Comparison of ENCODE assay signal across 15 cellular contexts in the genomic region with DNA sequence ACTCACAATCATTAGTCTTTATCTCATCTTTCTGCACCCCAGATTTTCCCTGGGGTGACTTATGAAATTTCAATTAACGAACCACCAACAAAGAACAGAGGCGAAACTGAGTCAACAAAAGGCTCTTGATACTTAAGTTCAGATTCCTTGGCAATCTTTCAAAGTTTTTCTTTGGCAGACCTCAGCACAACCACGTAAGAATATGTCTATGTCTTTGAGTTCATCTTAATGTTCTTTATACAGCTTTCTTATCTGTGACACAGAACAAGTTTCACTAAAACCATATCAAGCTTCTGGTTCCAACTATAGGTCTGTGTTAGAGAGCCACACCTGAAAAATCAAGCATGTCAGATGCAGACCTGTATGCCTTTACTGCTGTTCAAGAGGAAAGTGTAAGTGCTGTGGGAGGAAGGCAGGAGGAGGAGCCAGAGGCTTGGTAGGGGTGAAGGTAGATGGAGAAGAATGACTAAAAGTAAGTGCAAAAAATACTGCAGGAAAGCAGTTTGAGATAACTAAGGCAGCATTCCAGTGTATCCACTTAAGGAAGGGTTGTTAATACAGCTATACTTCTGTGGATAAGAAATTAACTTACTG.
DNase-seq lines count a peak whose midpoint lies in the region; ATAC-seq, FAIRE-seq and TF ChIP-seq lines count a peak whose summit lies in the region.
"Had no signal": no experiment of that assay in that cellular context is flagged by ENCODE, and none has a peak within 500 bp of the region (broad histone marks: within the 10 kb centered on the region; RNA-seq: fewer than 3 reads in every experiment).

No MANE protein-coding gene starts in this region.

- H3K18ac ChIP-seq in trophoblast cell (ENCODE audit: low read length): no peak overlapping the region

- H3K9ac ChIP-seq in astrocyte (ENCODE audit: low read length) (no peak overlapping the region), keratinocyte (ENCODE audit: control insufficient read depth, extremely low read depth, insufficient read depth, low read length) (no peak overlapping the region), trophoblast cell (ENCODE audit: low read length) (no peak overlapping the region)

- no peak overlapping the region for H3K23ac ChIP-seq in trophoblast cell (ENCODE audit: low read length)

- dilution Hi-C loops in keratinocyte (cut with MboI; ENCODE audit: extremely low pct_ligation_motif_present, low sequenced_read_pairs): no loop called here

- intact Hi-C loops in MCF 10A (cut with micrococcal nuclease) (loop anchor here (10.0 kb wide), 2 partner anchors 171 to 329 kb away; partner anchors contain the start of gene KCNQ5), breast epithelium (cut with DNase I; ENCODE audit: low total_unique reads) (no loop called here), gastrocnemius medialis (cut with DNase I; ENCODE audit: low total_unique reads) (loop anchor here (5.0 kb wide), 2 partner anchors 137 to 332 kb away; partner anchors contain the start of gene KCNQ5)

- FAIRE-seq in astrocyte (lab: Jason Lieb, UNC): peak; percentile 58
- FAIRE-seq in keratinocyte (lab: Jason Lieb, UNC): peak; percentile 76

- DNase-seq in MCF 10A (ENCODE audit: unreplicated experiment) (peak; percentile 18), breast epithelium (ENCODE audit: low spot score in 2 of 2) (no peak), astrocyte (ENCODE audit: low read depth) (peak; percentile 80), keratinocyte (ENCODE audit: low read depth, low spot score) (peak; percentile 11), SW480 (ENCODE audit: low spot score) (no peak), trophoblast cell (no peak), DMS114 treated with DMSO at 0.1 percent for 48 hours (lab: John Stamatoyannopoulos, UW; ENCODE audit: unreplicated experiment) (no peak), gastrocnemius medialis (no peak)
- DNase-seq: activated CD8-positive, alpha-beta memory T cell treated with anti-CD3 and anti-CD28 coated beads, Interleukin-2, amount 10 ng/mL, durations not matched to agents 7 days and 5 days; DMS79; NCI-H1105; NCI-H524 treated with DMSO at 0.1 percent for 48 hours; stimulated activated CD4-positive, alpha-beta T cell treated with anti-CD3 and anti-CD28 coated beads, Interleukin-12 subunit alpha, Interleukin-12 subunit beta, amount 100 ng/mL, for 4 hours had no signal

- no peak overlapping the region for H2AK5ac ChIP-seq in trophoblast cell (ENCODE audit: low read length)

- H3K27me3 ChIP-seq in breast epithelium: no peaks in the 10 kb centered on the region
- H3K27me3 ChIP-seq in astrocyte (ENCODE audit: insufficient read depth, low read length): no peaks in the 10 kb centered on the region
- no peaks in the 10 kb centered on the region for H3K27me3 ChIP-seq in keratinocyte (ENCODE audit: control insufficient read depth, extremely low read depth, insufficient read depth, low read length)
- H3K27me3 ChIP-seq in trophoblast cell (ENCODE audit: insufficient read depth, low read length): no peaks in the 10 kb centered on the region
- H3K27me3 ChIP-seq in gastrocnemius medialis: no peaks in the 10 kb centered on the region

- ATAC-seq in gastrocnemius medialis: no peak
- ATAC-seq: activated CD8-positive, alpha-beta memory T cell treated with anti-CD3 and anti-CD28 coated beads, Interleukin-2, amount 10 ng/mL, durations not matched to agents 7 days and 5 days; left lobe of liver had no signal

- in situ Hi-C loops in gastrocnemius medialis (cut with MboI; ENCODE audit: low sequenced_read_pairs in 4 of 4): no loop called here

- H3K79me2 ChIP-seq in astrocyte (ENCODE audit: insufficient read depth, low read length) (no peaks in the 10 kb centered on the region), keratinocyte (ENCODE audit: control insufficient read depth, insufficient read depth, low read length) (no peaks in the 10 kb centered on the region), trophoblast cell (ENCODE audit: control insufficient read depth, insufficient read depth, low read length, poor library complexity) (no peaks in the 10 kb centered on the region)

- H3K27ac Mint-ChIP-seq in MCF 10A (ENCODE audit: low read depth, unreplicated experiment): peak overlapping the region; percentile 5
- H3K27ac Mint-ChIP-seq in astrocyte (ENCODE audit: unreplicated experiment): no peak overlapping the region
- H3K27ac Mint-ChIP-seq: activated CD8-positive, alpha-beta memory T cell treated with anti-CD3 and anti-CD28 coated beads, Interleukin-2, amount 10 ng/mL, durations not matched to agents 7 days and 5 days; activated naive CD8-positive, alpha-beta T cell had no signal

- no peaks in the 10 kb centered on the region for H3K4me1 ChIP-seq in breast epithelium
- peaks cover 22% of the 10 kb centered on the region for H3K4me1 ChIP-seq in astrocyte (ENCODE audit: insufficient read depth, low read length)
- peaks cover 18% of the 10 kb centered on the region for H3K4me1 ChIP-seq in keratinocyte (ENCODE audit: control insufficient read depth, extremely low read depth, insufficient read depth, low read length)
- peaks cover 2 to 4% of the 10 kb centered on the region in 2 experiments for H3K4me1 ChIP-seq in trophoblast cell (ENCODE audit: control insufficient read depth in 1 of 2, insufficient read depth in 2 of 2, low read length in 2 of 2)
- peaks cover 25 to 71% of the 10 kb centered on the region in 2 donors for H3K4me1 ChIP-seq in gastrocnemius medialis

- H3K4me3 ChIP-seq in breast epithelium (no peak overlapping the region), astrocyte (ENCODE audit: insufficient read depth, low read depth, low read length) (no peak overlapping the region), keratinocyte (ENCODE audit: control insufficient read depth in 2 of 3, extremely low read depth in 1 of 3, insufficient read depth in 2 of 3, low read depth in 1 of 3, low read length in 3 of 3) (no peak overlapping the region), trophoblast cell (ENCODE audit: low read depth, low read length) (no peak overlapping the region), gastrocnemius medialis (no peak overlapping the region)

- no peaks in the 10 kb centered on the region for H4K20me1 ChIP-seq in astrocyte (ENCODE audit: insufficient read depth, low read length)
- no peaks in the 10 kb centered on the region for H4K20me1 ChIP-seq in keratinocyte (ENCODE audit: control insufficient read depth, extremely low read depth, insufficient read depth, low read length)

- TF ChIP-seq POLR2A in breast epithelium (IDR thresholded peaks at IDR 0.05) (no peak), gastrocnemius medialis (IDR thresholded peaks at IDR 0.05) (no peak)

- H3K36me3 Mint-ChIP-seq in MCF 10A (ENCODE audit: insufficient read depth, unreplicated experiment): no peaks in the 10 kb centered on the region
- no peaks in the 10 kb centered on the region for H3K36me3 Mint-ChIP-seq in astrocyte (ENCODE audit: low read depth, unreplicated experiment)
- H3K36me3 Mint-ChIP-seq: activated CD8-positive, alpha-beta memory T cell treated with anti-CD3 and anti-CD28 coated beads, Interleukin-2, amount 10 ng/mL, durations not matched to agents 7 days and 5 days had no signal

- POLR2A ChIA-PET in MCF 10A (lab: Yijun Ruan, JAX): interaction anchor here (0.5 to 1.0 kb wide), 2 partner anchors 92 to 166 kb away, joined by 3 to 4 read pairs; no protein-coding TSS in a partner anchor

- CTCF ChIA-PET in MCF 10A (lab: Yijun Ruan, JAX): interaction anchor here (0.6 to 0.7 kb wide), 2 partner anchors 21 to 331 kb away, joined by 3 read pairs; no protein-coding TSS in a partner anchor

- H3K4ac ChIP-seq in trophoblast cell (ENCODE audit: low read depth, low read length): no peak overlapping the region

- H2BK120ac ChIP-seq in trophoblast cell (ENCODE audit: insufficient read depth, low read length, poor library complexity): no peak overlapping the region

- H3K27ac ChIP-seq in breast epithelium (no peak overlapping the region), astrocyte (ENCODE audit: low read depth, low read length) (peak overlapping the region; percentile 64), keratinocyte (ENCODE audit: control insufficient read depth, insufficient read depth, low read length) (no peak overlapping the region), trophoblast cell (ENCODE audit: low read depth, low read length) (no peak overlapping the region), gastrocnemius medialis (peak overlapping the region in 2 of 4 donors; percentile 5 to 7)

- no peak overlapping the region for H3K4me3 Mint-ChIP-seq in MCF 10A (ENCODE audit: unreplicated experiment)
- H3K4me3 Mint-ChIP-seq in astrocyte (ENCODE audit: unreplicated experiment): no peak overlapping the region
- H3K4me3 Mint-ChIP-seq: activated CD8-positive, alpha-beta memory T cell treated with anti-CD3 and anti-CD28 coated beads, Interleukin-2, amount 10 ng/mL, durations not matched to agents 7 days and 5 days; activated naive CD8-positive, alpha-beta T cell had no signal

- no peaks in the 10 kb centered on the region for H3K27me3 Mint-ChIP-seq in MCF 10A (ENCODE audit: insufficient read depth, unreplicated experiment)
- no peaks in the 10 kb centered on the region for H3K27me3 Mint-ChIP-seq in astrocyte (ENCODE audit: low read depth, unreplicated experiment)
- H3K27me3 Mint-ChIP-seq: activated CD8-positive, alpha-beta memory T cell treated with anti-CD3 and anti-CD28 coated beads, Interleukin-2, amount 10 ng/mL, durations not matched to agents 7 days and 5 days; activated naive CD8-positive, alpha-beta T cell had no signal

- peak overlapping the region; percentile 44 for H3K4me2 ChIP-seq in astrocyte (ENCODE audit: low read length)
- H3K4me2 ChIP-seq in keratinocyte (ENCODE audit: control insufficient read depth, extremely low read depth, insufficient read depth, low read depth, low read length): peak overlapping the region; percentile 6
- no peak overlapping the region for H3K4me2 ChIP-seq in trophoblast cell (ENCODE audit: low read length)

- H3K79me1 ChIP-seq in trophoblast cell (ENCODE audit: low read length): peaks cover 2% of the 10 kb centered on the region

- H4K91ac ChIP-seq in trophoblast cell (ENCODE audit: low read depth, low read length): no peak overlapping the region

- H2BK5ac ChIP-seq in trophoblast cell (ENCODE audit: low read depth, low read length, poor library complexity): no peak overlapping the region

- no peaks in the 10 kb centered on the region for H3K9me1 ChIP-seq in keratinocyte (ENCODE audit: control insufficient read depth, extremely low read depth, insufficient read depth, low read length)

- no TSS peak for BruUV-seq in MCF 10A (replicated peaks; lab: Mats Ljungman, UMichigan)

- H3K14ac ChIP-seq in trophoblast cell (ENCODE audit: low read length): no peak overlapping the region

- WGBS in trophoblast cell (ENCODE audit: extremely low coverage, insufficient coverage, insufficient read length): no CpG with 5 or more reads among the region's 3 CpGs

- no peak for TF ChIP-seq CTCF in MCF 10A (IDR thresholded peaks at IDR 0.05; ENCODE audit: unreplicated experiment)
- TF ChIP-seq CTCF in breast epithelium (IDR thresholded peaks at IDR 0.05): no peak
- no peak for TF ChIP-seq CTCF in astrocyte (IDR thresholded peaks at IDR 0.05; ENCODE audit: insufficient read depth, low read depth, low read length)
- TF ChIP-seq CTCF in keratinocyte (optimal IDR thresholded peaks at IDR 0.05 in 1 of 3, IDR thresholded peaks at IDR 0.05 in 1 of 3, conservative IDR thresholded peaks at IDR 0.05 in 1 of 3; ENCODE audit: extremely low read depth in 1 of 3, insufficient read depth in 2 of 3, low read length in 3 of 3): no peak
- no peak for TF ChIP-seq CTCF in gastrocnemius medialis (IDR thresholded peaks at IDR 0.05 in 4 of 5, conservative IDR thresholded peaks at IDR 0.05 in 1 of 5)

- no peak overlapping the region for H2AFZ ChIP-seq in astrocyte (ENCODE audit: low read depth, low read length)
- H2AFZ ChIP-seq in keratinocyte (ENCODE audit: control insufficient read depth, low read length): no peak overlapping the region
- H2AFZ ChIP-seq in trophoblast cell (ENCODE audit: insufficient read depth, low read length, poor library complexity): no peak overlapping the region

- no peak overlapping the region for H2BK12ac ChIP-seq in trophoblast cell (ENCODE audit: low read length)

- H3K36me3 ChIP-seq in breast epithelium (no peaks in the 10 kb centered on the region), astrocyte (ENCODE audit: insufficient read depth, low read length) (no peaks in the 10 kb centered on the region), keratinocyte (ENCODE audit: control insufficient read depth in 2 of 2, extremely low read depth in 1 of 2, insufficient read depth in 2 of 2, low read length in 2 of 2) (no peaks in the 10 kb centered on the region), trophoblast cell (ENCODE audit: control insufficient read depth in 1 of 2, insufficient read depth in 2 of 2, low read length in 2 of 2) (no peaks in the 10 kb centered on the region), gastrocnemius medialis (no peaks in the 10 kb centered on the region)

- no peak overlapping the region for H4K8ac ChIP-seq in trophoblast cell (ENCODE audit: low read depth, low read length)

- H3K9me3 Mint-ChIP-seq in MCF 10A (ENCODE audit: unreplicated experiment) (no peaks in the 10 kb centered on the region), astrocyte (ENCODE audit: unreplicated experiment) (no peaks in the 10 kb centered on the region)

- H4K12ac ChIP-seq in trophoblast cell (ENCODE audit: low read depth, low read length): no peak overlapping the region

- H3K9me3 ChIP-seq in breast epithelium: no peaks in the 10 kb centered on the region
- H3K9me3 ChIP-seq in astrocyte (ENCODE audit: insufficient read depth, low read depth, low read length): no peaks in the 10 kb centered on the region
- no peaks in the 10 kb centered on the region for H3K9me3 ChIP-seq in keratinocyte (ENCODE audit: control insufficient read depth, low read depth, low read length)
- no peaks in the 10 kb centered on the region for H3K9me3 ChIP-seq in trophoblast cell (ENCODE audit: insufficient read depth, low read depth, low read length)
- no peaks in the 10 kb centered on the region for H3K9me3 ChIP-seq in gastrocnemius medialis

- peaks cover 27% of the 10 kb centered on the region for H3K4me1 Mint-ChIP-seq in MCF 10A (ENCODE audit: insufficient read depth, unreplicated experiment)
- H3K4me1 Mint-ChIP-seq in astrocyte (ENCODE audit: low read depth, unreplicated experiment): peaks cover 34% of the 10 kb centered on the region

Comparison
In these comparisons a context has a peak if more than half of its experiments do, and no peak if none do; other contexts are left out.
1. DNase-seq: peak in MCF 10A (single experiment), astrocyte (single experiment) and keratinocyte (single experiment); none in breast epithelium (0 of 2), SW480 (single experiment), trophoblast cell (0 of 2), DMS114 treated with DMSO at 0.1 percent for 48 hours (single experiment) and gastrocnemius medialis (0 of 2).